In genomic region chr1:234631721-234632125, GRCh38 we compare ENCODE assay signal across 1 cellular context.
TF ChIP-seq lines count a peak whose summit lies in the region.

No MANE protein-coding gene starts in this region.

TF ChIP-seq in HepG2, 621 proteins besides CTCF, POLR2A, EP300 and RAD21 (continued from another document):
- TF ChIP-seq SOX13 (IDR thresholded peaks at IDR 0.05) (peak; percentile 79), SOX13 (CRISPR knock-in tag; conservative IDR thresholded peaks at IDR 0.05 in 1 of 2, IDR thresholded peaks at IDR 0.05 in 1 of 2) (peak in 1 of 2 experiments; percentile 96; a peak in 2 of 4 replicates), TEAD3 (CRISPR knock-in tag; optimal IDR thresholded peaks at IDR 0.05; ENCODE audit: borderline replicate concordance) (peak; percentile 84), ZBTB46 (CRISPR knock-in tag; IDR thresholded peaks at IDR 0.05; ENCODE audit: borderline replicate concordance) (no peak), TFE3 (CRISPR knock-in tag; IDR thresholded peaks at IDR 0.05) (0 out of 2 replicates have a peak, but pooled peaks have one; percentile 27), ELK4 (CRISPR knock-in tag; IDR thresholded peaks at IDR 0.05; ENCODE audit: borderline replicate concordance) (no peak), FOXO1 (CRISPR knock-in tag; IDR thresholded peaks at IDR 0.05) (peak; percentile 33; the same call in 1 of the 2 replicates), THAP11 (CRISPR knock-in tag; IDR thresholded peaks at IDR 0.05) (0 out of 2 replicates have a peak, but pooled peaks have one; percentile 15), FOXP4 (CRISPR knock-in tag; IDR thresholded peaks at IDR 0.05) (peak; percentile 55), SPEN (CRISPR knock-in tag; IDR thresholded peaks at IDR 0.05; ENCODE audit: low read depth) (no peak), ELF3 (CRISPR knock-in tag; IDR thresholded peaks at IDR 0.05) (peak; percentile 86), ETV5 (CRISPR knock-in tag; IDR thresholded peaks at IDR 0.05; ENCODE audit: borderline replicate concordance) (peak; percentile 86; the same call in 1 of the 2 replicates), SAP130 (CRISPR knock-in tag; IDR thresholded peaks at IDR 0.05; ENCODE audit: low read depth) (peak; percentile 42), KLF9 (CRISPR knock-in tag; IDR thresholded peaks at IDR 0.05; ENCODE audit: low read depth) (no peak), ZNF589 (CRISPR knock-in tag; conservative IDR thresholded peaks at IDR 0.05) (no peak), FOXA1 (IDR thresholded peaks at IDR 0.05) (no peak), FOXA1 (CRISPR knock-in tag; IDR thresholded peaks at IDR 0.05) (peak; percentile 61), ZGPAT (CRISPR knock-in tag; IDR thresholded peaks at IDR 0.05) (peak; percentile 27; the same call in 1 of the 2 replicates), ZNF124 (CRISPR knock-in tag; IDR thresholded peaks at IDR 0.05) (no peak), ATF3 (CRISPR knock-in tag; IDR thresholded peaks at IDR 0.05) (peak; percentile 70; the same call in 1 of the 2 replicates), CREM (IDR thresholded peaks at IDR 0.05) (peak; percentile 45), CREM (CRISPR knock-in tag; IDR thresholded peaks at IDR 0.05) (no peak), ZNF557 (CRISPR knock-in tag; IDR thresholded peaks at IDR 0.05) (no peak), ZFP91 (CRISPR knock-in tag; IDR thresholded peaks at IDR 0.05; ENCODE audit: borderline replicate concordance) (no peak), ARID4A (CRISPR knock-in tag; IDR thresholded peaks at IDR 0.05; ENCODE audit: borderline replicate concordance) (no peak), YY1 (IDR thresholded peaks at IDR 0.05; ENCODE audit: insufficient read depth, insufficient replicate concordance, low read depth, low read length) (no peak), SOX6 (IDR thresholded peaks at IDR 0.05) (no peak), SOX6 (CRISPR knock-in tag; IDR thresholded peaks at IDR 0.05) (peak; percentile 97)
